ENCODE assay signal across 9 cellular contexts in genomic region chr2:100730290-100730868, GRCh38.
DNase-seq lines count a peak whose midpoint lies in the region; ATAC-seq, FAIRE-seq and TF ChIP-seq lines count a peak whose summit lies in the region.
"Had no signal": no experiment of that assay in that cellular context is flagged by ENCODE, and none has a peak within 500 bp of the region (broad histone marks: within the 10 kb centered on the region; RNA-seq: fewer than 3 reads in every experiment).

No MANE protein-coding gene starts in this region.

- H3K27ac ChIP-seq in foreskin keratinocyte (no peak overlapping the region), small intestine (ENCODE audit: low read depth in 1 of 2, low read length in 1 of 2) (no peak overlapping the region)
- H3K27ac ChIP-seq: SK-N-MC had no signal

- no peak for FAIRE-seq in small intestine (lab: Jason Lieb, UNC)

- no peaks in the 10 kb centered on the region for H3K36me3 Mint-ChIP-seq in effector memory CD8-positive, alpha-beta T cell (ENCODE audit: insufficient read depth)

- no peaks in the 10 kb centered on the region for H3K4me1 Mint-ChIP-seq in effector memory CD8-positive, alpha-beta T cell (ENCODE audit: low read depth in 2 of 2)

- no peaks in the 10 kb centered on the region for H3K9me3 ChIP-seq in small intestine (ENCODE audit: control insufficient read depth, low read depth)

- 47 to 62% (median 54%) methylated on average over 6 of the region's 6 CpGs for WGBS in small intestine, 3 donors

- peaks cover 38 to 83% of the 10 kb centered on the region in 2 donors for H3K27me3 Mint-ChIP-seq in effector memory CD8-positive, alpha-beta T cell

- H3K27ac Mint-ChIP-seq in effector memory CD8-positive, alpha-beta T cell, result no peak overlapping the region

- no peaks in the 10 kb centered on the region for H3K27me3 ChIP-seq in foreskin keratinocyte
- no peaks in the 10 kb centered on the region for H3K27me3 ChIP-seq in small intestine (ENCODE audit: control insufficient read depth in 2 of 2, insufficient read depth in 2 of 2, low read length in 2 of 2)

- H3K4me1 ChIP-seq in foreskin keratinocyte, result peaks cover 6% of the 10 kb centered on the region
- peaks cover 0 to 4% of the 10 kb centered on the region in 2 donors for H3K4me1 ChIP-seq in small intestine (ENCODE audit: control insufficient read depth in 2 of 2, insufficient read depth in 1 of 2, low read depth in 1 of 2, low read length in 1 of 2)

- H3K9me3 Mint-ChIP-seq in effector memory CD8-positive, alpha-beta T cell, result peaks cover 0 to 3% of the 10 kb centered on the region in 2 donors

- peak; percentile 3 for DNase-seq in G401 (ENCODE audit: low spot score)
- DNase-seq in NB4 (ENCODE audit: low read depth), result peak; percentile 82
- peak; percentile 6 for DNase-seq in activated T-cell treated with anti-CD3 and anti-CD28 coated beads for 1 hour (ENCODE audit: low read depth)
- peak in 1 of 2 donors; percentile 67 for DNase-seq in foreskin keratinocyte
- DNase-seq in small intestine, result peak; percentile 76
- DNase-seq in effector memory CD8-positive, alpha-beta T cell, result no peak
- no peak for DNase-seq in inferior parietal cortex (ENCODE audit: extremely low spot score)

- no peak overlapping the region for H3K4me3 Mint-ChIP-seq in effector memory CD8-positive, alpha-beta T cell

- in situ Hi-C loops in G401 (cut with HindIII; ENCODE audit: low sequenced_read_pairs), result no loop called here

- ATAC-seq in foreskin keratinocyte (peak; percentile 62), GM21390 (IDR thresholded peaks at IDR 0.05; ENCODE audit: unreplicated experiment) (no peak)
- ATAC-seq in effector memory CD8-positive, alpha-beta T cell (replicated peaks), result no peak

- no peak for TF ChIP-seq POLR2A in NB4 (IDR thresholded peaks at IDR 0.05; ENCODE audit: extremely low read depth, insufficient read length)

- TF ChIP-seq CTCF in NB4 (IDR thresholded peaks at IDR 0.05; ENCODE audit: low read depth, low read length) (peak; percentile 81), foreskin keratinocyte (conservative IDR thresholded peaks at IDR 0.05) (peak; percentile 90)

- no peak overlapping the region for H3K4me3 ChIP-seq in NB4 (ENCODE audit: low read depth, low read length)
- H3K4me3 ChIP-seq in small intestine (ENCODE audit: low read depth in 1 of 2, low read length in 2 of 2), result no peak overlapping the region
- H3K4me3 ChIP-seq: SK-N-MC had no signal

- H3K36me3 ChIP-seq in small intestine (ENCODE audit: control insufficient read depth in 2 of 2, insufficient read depth in 2 of 2, low read length in 2 of 2), result no peaks in the 10 kb centered on the region

Comparison
In these comparisons a context has a peak if more than half of its experiments do, and no peak if none do; other contexts are left out.
1. DNase-seq: peak in G401 (single experiment), NB4 (single experiment), activated T-cell treated with anti-CD3 and anti-CD28 coated beads for 1 hour (single experiment) and small intestine (single experiment); none in effector memory CD8-positive, alpha-beta T cell (0 of 3) and inferior parietal cortex (single experiment).